17 cellular contexts compared by ENCODE assay signal in genomic region chr13:96252903-96253302, GRCh38.
DNase-seq lines count a peak whose midpoint lies in the region; ATAC-seq and TF ChIP-seq lines count a peak whose summit lies in the region.
"Had no signal": no experiment of that assay in that cellular context is flagged by ENCODE, and none has a peak within 500 bp of the region (broad histone marks: within the 10 kb centered on the region; RNA-seq: fewer than 3 reads in every experiment).

No MANE protein-coding gene starts in this region.

- H3K4me3 Mint-ChIP-seq in H9: no peak overlapping the region
- H3K4me3 Mint-ChIP-seq: B cell; CD4-positive, CD25-positive, alpha-beta regulatory T cell; CD8-positive, alpha-beta memory T cell had no signal

- H3K27ac Mint-ChIP-seq in H9: no peak overlapping the region; a peak in 1 of 7 replicates
- H3K27ac Mint-ChIP-seq: B cell; CD4-positive, CD25-positive, alpha-beta regulatory T cell; CD8-positive, alpha-beta memory T cell had no signal

- no peak overlapping the region for H3K4me3 ChIP-seq in osteoblast (ENCODE audit: insufficient read depth, low read length)
- H3K4me3 ChIP-seq: BLaER1 treated with 17β-estradiol and CSF1 and Interleukin-3, amounts not matched to agents 10 nM and 100 nM had no signal

- no peaks in the 10 kb centered on the region for H3K9me3 ChIP-seq in H9 (ENCODE audit: control insufficient read depth, low read depth, low read length)
- peaks cover 3% of the 10 kb centered on the region for H3K9me3 ChIP-seq in osteoblast (ENCODE audit: low read depth, low read length)

- H3K79me1 ChIP-seq in H9 (ENCODE audit: insufficient read depth, low read depth, low read length, poor library complexity, severe bottlenecking): no peaks in the 10 kb centered on the region

- ATAC-seq in HG03175 (IDR thresholded peaks at IDR 0.05; ENCODE audit: unreplicated experiment): no peak

- H4K20me1 ChIP-seq in H9 (ENCODE audit: control insufficient read depth, insufficient read depth, insufficient read length) (no peaks in the 10 kb centered on the region), osteoblast (ENCODE audit: insufficient read depth, low read length) (no peaks in the 10 kb centered on the region)
- H4K20me1 ChIP-seq: BLaER1 treated with 17β-estradiol and CSF1 and Interleukin-3, amounts not matched to agents 10 nM and 100 nM had no signal

- no peak overlapping the region for H3T11ph ChIP-seq in H9 (ENCODE audit: low read length)

- H3K4me1 ChIP-seq in H9 (ENCODE audit: insufficient read depth, low read length): no peaks in the 10 kb centered on the region
- no peaks in the 10 kb centered on the region for H3K4me1 ChIP-seq in osteoblast (ENCODE audit: insufficient read depth, low read length)

- H2AFZ ChIP-seq in H9 (ENCODE audit: low read length) (no peak overlapping the region), osteoblast (ENCODE audit: low read length) (no peak overlapping the region)

- no peak overlapping the region for H3K56ac ChIP-seq in H9 (ENCODE audit: insufficient read length, low read depth, low read length)

- no peak overlapping the region for H2BK120ac ChIP-seq in H9 (ENCODE audit: low read depth, low read length, poor library complexity, severe bottlenecking)

- H2BK15ac ChIP-seq in H9 (ENCODE audit: low read depth, low read length): no peak overlapping the region

- no peak overlapping the region for H3K4me2 ChIP-seq in H9 (ENCODE audit: insufficient read depth, insufficient read length, low read length)
- no peak overlapping the region for H3K4me2 ChIP-seq in osteoblast (ENCODE audit: insufficient read depth, low read length)
- H3K4me2 ChIP-seq: BLaER1 treated with 17β-estradiol and CSF1 and Interleukin-3, amounts not matched to agents 10 nM and 100 nM had no signal

- H3K18ac ChIP-seq in H9 (ENCODE audit: insufficient read length, low read depth, low read length): no peak overlapping the region

- H4K8ac ChIP-seq in H9 (replicated peaks; ENCODE audit: insufficient read length, low read depth, low read length): no peak overlapping the region

- H3K9ac ChIP-seq in H9 (ENCODE audit: extremely low read depth, insufficient read length, low read length): no peak overlapping the region
- H3K9ac ChIP-seq: BLaER1 treated with 17β-estradiol and CSF1 and Interleukin-3, amounts not matched to agents 10 nM and 100 nM had no signal

- H3K14ac ChIP-seq in H9 (ENCODE audit: insufficient read depth, low read length): no peak overlapping the region

- H2BK5ac ChIP-seq in H9 (ENCODE audit: insufficient read length, low read length): no peak overlapping the region

- H2AK5ac ChIP-seq in H9 (ENCODE audit: insufficient read length, low read length): no peak overlapping the region

- DNase-seq in H9 (no peak), amniotic epithelial cell (ENCODE audit: low read depth) (peak; percentile 23), islet precursor cell (peak; percentile 55), osteoblast (ENCODE audit: insufficient read length, low spot score, missing footprints) (peak; percentile 6), NCI-H1417 (lab: John Stamatoyannopoulos, UW) (no peak), SW 1271 (lab: John Stamatoyannopoulos, UW) (no peak), 8988T (no peak)
- DNase-seq: CD4-positive, CD25-positive, alpha-beta regulatory T cell; CD8-positive, alpha-beta memory T cell; COR-L47; DMS 273 treated with DMSO at 0.1 percent for 48 hours; GDM1; GOT3; H7 had no signal

- no peaks in the 10 kb centered on the region for H3K79me2 ChIP-seq in H9 (ENCODE audit: insufficient read depth, low read length)
- H3K79me2 ChIP-seq in osteoblast (ENCODE audit: insufficient read depth, low read length): no peaks in the 10 kb centered on the region

- peak overlapping the region; percentile 75 for H2BK20ac ChIP-seq in H9 (ENCODE audit: low read depth, low read length, poor library complexity, severe bottlenecking)

- no peaks in the 10 kb centered on the region for H3K9me3 Mint-ChIP-seq in H9

- no peak overlapping the region for H4K5ac ChIP-seq in H9 (ENCODE audit: insufficient read length, low read depth, low read length)

- no peaks in the 10 kb centered on the region for H3K36me3 Mint-ChIP-seq in H9 (ENCODE audit: insufficient read depth in 1 of 3, low read depth in 3 of 3)
- H3K36me3 Mint-ChIP-seq: CD4-positive, CD25-positive, alpha-beta regulatory T cell; CD8-positive, alpha-beta memory T cell had no signal

- H3K23ac ChIP-seq in H9 (ENCODE audit: insufficient read length, low read depth, low read length): no peak overlapping the region

- H4K91ac ChIP-seq in H9 (ENCODE audit: insufficient read length, low read depth, low read length): no peak overlapping the region

- no CpG with 5 or more reads among the region's 4 CpGs for WGBS in H9 (ENCODE audit: extremely low coverage, insufficient read length, low lambda C conversion rate)

- TF ChIP-seq CTCF in H9 (conservative IDR thresholded peaks at IDR 0.05) (no peak), osteoblast (IDR thresholded peaks at IDR 0.05; ENCODE audit: extremely low read depth, low read depth, low read length) (no peak)

- H3K27ac ChIP-seq in H9 (ENCODE audit: insufficient read length, low read depth, low read length): no peak overlapping the region
- H3K27ac ChIP-seq in osteoblast (ENCODE audit: low read depth, low read length): no peak overlapping the region
- H3K27ac ChIP-seq: BLaER1 treated with 17β-estradiol and CSF1 and Interleukin-3, amounts not matched to agents 10 nM and 100 nM had no signal

- H3K27me3 ChIP-seq in H9 (ENCODE audit: insufficient read depth, low read length) (no peaks in the 10 kb centered on the region), osteoblast (ENCODE audit: insufficient read depth, low read length) (no peaks in the 10 kb centered on the region)
- H3K27me3 ChIP-seq: BLaER1 treated with 17β-estradiol and CSF1 and Interleukin-3, amounts not matched to agents 10 nM and 100 nM had no signal

- peaks cover 9 to 11% of the 10 kb centered on the region in 2 experiments for H3K4me1 Mint-ChIP-seq in H9
- H3K4me1 Mint-ChIP-seq: B cell; CD4-positive, CD25-positive, alpha-beta regulatory T cell; CD8-positive, alpha-beta memory T cell had no signal

- H3K27me3 Mint-ChIP-seq in H9 (ENCODE audit: low read depth): no peaks in the 10 kb centered on the region
- H3K27me3 Mint-ChIP-seq: B cell; CD4-positive, CD25-positive, alpha-beta regulatory T cell; CD8-positive, alpha-beta memory T cell had no signal

- no peak overlapping the region for H3K4ac ChIP-seq in H9 (ENCODE audit: low read depth, low read length)

- no peaks in the 10 kb centered on the region for H3K36me3 ChIP-seq in osteoblast (ENCODE audit: insufficient read depth, low read length)
- H3K36me3 ChIP-seq: BLaER1 treated with 17β-estradiol and CSF1 and Interleukin-3, amounts not matched to agents 10 nM and 100 nM had no signal

- H2BK12ac ChIP-seq in H9 (ENCODE audit: insufficient read length, low read depth, low read length): no peak overlapping the region

- no peaks in the 10 kb centered on the region for H3K23me2 ChIP-seq in H9 (ENCODE audit: insufficient read length, low read depth, low read length, poor library complexity, severe bottlenecking)

Comparison
In these comparisons a context has a peak if more than half of its experiments do, and no peak if none do; other contexts are left out.
1. DNase-seq: peak in amniotic epithelial cell (single experiment), islet precursor cell (single experiment) and osteoblast (single experiment); none in H9 (single experiment), NCI-H1417 (0 of 3), SW 1271 (0 of 2) and 8988T (single experiment).